In the genomic region with DNA sequence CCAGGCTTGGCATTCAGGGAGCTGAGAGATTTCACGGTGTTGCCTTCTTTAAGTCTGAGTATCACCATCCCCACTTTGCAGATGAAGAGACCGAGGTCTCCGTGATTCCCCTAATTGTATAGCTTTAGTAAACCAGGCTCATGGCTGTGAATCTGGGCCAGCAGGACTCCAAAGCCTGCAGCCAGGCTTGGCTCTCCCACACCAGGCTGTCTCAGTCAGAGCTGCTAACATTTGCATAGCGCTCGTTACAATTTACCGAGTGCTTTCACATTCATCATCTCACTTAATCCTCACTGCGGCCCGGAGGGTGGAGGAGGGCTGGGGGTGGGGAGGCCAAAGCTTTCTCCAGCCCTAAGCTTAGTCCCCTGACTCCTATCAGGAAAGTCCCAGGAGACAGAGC, we compare ENCODE assay signal across 17 cellular contexts. TPM values are rescaled to one million over a fixed set of nuclear protein-coding genes. Genes with fewer than 3 reads are reported as not detected.
DNase-seq lines count a peak whose midpoint lies in the region; ATAC-seq lines count a peak whose summit lies in the region.
"Had no signal": no experiment of that assay in that cellular context is flagged by ENCODE, and none has a peak within 500 bp of the region (broad histone marks: within the 10 kb centered on the region; RNA-seq: fewer than 3 reads in every experiment).

No MANE protein-coding gene starts in this region.

- no peak for ATAC-seq in Right ventricle myocardium inferior
- ATAC-seq: GM12878, K562, Panc1 had no signal

- peaks cover 27% of the 10 kb centered on the region for H3K27me3 ChIP-seq in HUES6 (ENCODE audit: control insufficient read depth, insufficient read depth, low read length)

- intact Hi-C loops in Right ventricle myocardium inferior (cut with DNase I) (no loop called here), cardiac septum (cut with DNase I) (no loop called here)

- DNase-seq in ELF-1 (ENCODE audit: low read depth, low spot score), result peak; percentile 77
- DNase-seq in RPMI7951 (ENCODE audit: low read depth), result peak; percentile 3
- DNase-seq in iPS DF 19.7 (ENCODE audit: low read depth, low spot score), result peak; percentile 82
- no peak for DNase-seq in occipital lobe (lab: John Stamatoyannopoulos, UW)
- DNase-seq in Right ventricle myocardium inferior (ENCODE audit: missing footprints), result no peak
- DNase-seq in activated CD4-positive, CD25-positive, alpha-beta regulatory T cell treated with anti-CD3 and anti-CD28 coated beads, Interleukin-2, amount 50 U/mL, for 72 hours, result no peak
- no peak for DNase-seq in cardiac septum (ENCODE audit: low spot score)
- DNase-seq: C1 segment of cervical spinal cord, DMS153, NCI-H1048, NCI-H146, NCI-H226, SHP77 had no signal

- H3K4me3 ChIP-seq in HUES6 (ENCODE audit: low read depth, low read length), result peak overlapping the region; percentile 26
- H3K4me3 ChIP-seq: GM12878, K562 had no signal

- no peak overlapping the region for H3K27ac ChIP-seq in HUES6 (ENCODE audit: low read depth, low read length)

- H3K9ac ChIP-seq in HUES6 (ENCODE audit: low read length), result no peak overlapping the region

- H3K9me3 ChIP-seq in HUES6 (ENCODE audit: control insufficient read depth, insufficient read depth, low read depth, low read length), result peaks cover 12% of the 10 kb centered on the region

- H3K4me1 ChIP-seq in HUES6 (ENCODE audit: control insufficient read depth, insufficient read depth, low read length), result peaks cover 40% of the 10 kb centered on the region

- no peaks in the 10 kb centered on the region for H3K36me3 ChIP-seq in HUES6 (ENCODE audit: control insufficient read depth, insufficient read depth, low read length)

RNA-seq across cellular contexts. Expression of a gene that starts 11.7 kb away (rescaled TPM):
- total RNA-seq in RPMI7951 (2014; rRNA removed; shearing (Covaris generic)), result 0.36 and 0.68 TPM in 2 replicates
- total RNA-seq in occipital lobe (0.31 TPM), Right ventricle myocardium inferior (not detected), cardiac septum (not detected)
- total RNA-seq: GM12878, K562 had no signal

RNA-seq across cellular contexts. Expression of a gene that starts 23.4 kb away (rescaled TPM):
- total RNA-seq in RPMI7951 (2014; rRNA removed; shearing (Covaris generic)), result 0.59 and 1.1 TPM in 2 replicates
- 38.4 TPM for total RNA-seq in occipital lobe
- 0.32 TPM for total RNA-seq in Right ventricle myocardium inferior
- 0.70 TPM for total RNA-seq in cardiac septum
- total RNA-seq: GM12878, K562 had no signal

Comparison
In these comparisons a context has a peak if more than half of its experiments do, and no peak if none do; other contexts are left out.
1. DNase-seq: peak in ELF-1 (single experiment), RPMI7951 (single experiment) and iPS DF 19.7 (single experiment); none in occipital lobe (single experiment), Right ventricle myocardium inferior (single experiment), activated CD4-positive, CD25-positive, alpha-beta regulatory T cell treated with anti-CD3 and anti-CD28 coated beads, Interleukin-2, amount 50 U/mL, for 72 hours (single experiment) and cardiac septum (single experiment).
2. RNA of a gene that starts 23.4 kb away (total RNA-seq): 38.4 TPM in occipital lobe (single experiment); 0.59 to 1.1 TPM in RPMI7951, 0.70 TPM in cardiac septum (single experiment) and 0.32 TPM in Right ventricle myocardium inferior (single experiment); every median in the first group is over 10 times any median in the second.